Comparison of ENCODE assay signal across 11 cellular contexts in the genomic region with DNA sequence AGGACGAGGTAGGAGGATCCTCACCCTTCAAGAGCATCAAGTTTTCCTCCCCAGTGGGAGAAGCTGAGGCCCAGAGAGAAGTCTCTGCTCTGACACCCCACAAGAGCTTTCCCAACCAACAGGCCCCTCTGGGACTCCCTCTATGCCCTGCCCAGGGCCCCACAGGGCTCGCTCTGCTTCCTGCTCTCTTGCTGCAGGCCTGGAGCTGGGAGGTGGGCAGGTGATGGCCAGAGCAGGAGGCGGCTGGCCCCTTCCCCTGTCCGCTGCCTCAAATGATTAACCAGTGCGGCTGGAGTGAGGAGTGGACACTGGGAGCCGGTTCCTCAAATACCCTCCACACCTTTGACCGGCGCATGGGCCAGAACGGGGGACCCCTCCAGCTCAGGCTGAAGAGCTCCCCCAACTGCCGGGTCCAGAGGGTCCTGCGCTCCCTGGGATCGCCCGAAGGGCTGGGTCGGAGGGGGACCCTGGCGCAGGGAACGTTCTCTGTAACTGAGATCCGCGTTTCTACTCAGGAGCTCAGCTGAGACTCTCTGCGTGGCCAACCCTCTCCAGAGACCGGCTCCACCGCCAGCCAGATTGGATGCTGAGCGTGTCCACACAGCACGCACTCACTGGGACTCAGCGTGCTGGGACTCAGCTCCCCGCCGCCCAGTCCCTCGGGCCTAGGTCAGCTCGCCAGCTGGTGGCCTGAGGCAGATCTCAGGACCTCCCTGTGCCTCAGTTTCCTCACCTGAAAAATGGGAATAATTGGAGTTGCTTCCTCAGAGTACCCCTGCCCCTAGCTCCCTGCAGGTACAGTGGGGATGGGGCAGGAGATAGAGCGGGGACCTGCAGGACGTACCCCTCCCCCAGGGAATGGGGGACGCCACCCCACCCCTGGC. TPM values are rescaled to one million over a fixed set of nuclear protein-coding genes. Genes with fewer than 3 reads are reported as not detected.
DNase-seq lines count a peak whose midpoint lies in the region; ATAC-seq and TF ChIP-seq lines count a peak whose summit lies in the region.
"Had no signal": no experiment of that assay in that cellular context is flagged by ENCODE, and none has a peak within 500 bp of the region (broad histone marks: within the 10 kb centered on the region; RNA-seq: fewer than 3 reads in every experiment).

No MANE protein-coding gene starts in this region.

- H3K27ac Mint-ChIP-seq in Caco-2 (ENCODE audit: unreplicated experiment) = no peak overlapping the region
- no peak overlapping the region for H3K27ac Mint-ChIP-seq in activated T-helper 17 cell treated with anti-CD3 and anti-CD28 coated beads, Interleukin-2, amount 50 U/mL, for 72 hours
- H3K27ac Mint-ChIP-seq in CD8-positive, alpha-beta memory T cell = peak overlapping the region in 2 of 8 donors; percentile 33 to 34

- no peaks in the 10 kb centered on the region for H3K9me3 ChIP-seq in Caco-2
- no peaks in the 10 kb centered on the region for H3K9me3 ChIP-seq in CD8-positive, alpha-beta memory T cell (ENCODE audit: low read length)

- POLR2A ChIA-PET in Caco-2 (lab: Charles Lee) = interaction anchor here (0.6 kb wide), 1 partner anchor 154 kb away, joined by 4 read pairs; no protein-coding TSS in a partner anchor
- POLR2A ChIA-PET in CD8-positive, alpha-beta memory T cell (lab: Charles Lee) = no interaction called here

- DNase-seq in Caco-2 (peak; percentile 47 to 71), HK-2 (ENCODE audit: unreplicated experiment) (peak; percentile 47), left lobe of liver (ENCODE audit: low spot score) (no peak)
- no peak for DNase-seq in CD8-positive, alpha-beta memory T cell
- DNase-seq in stimulated activated CD4-positive, alpha-beta T cell treated with anti-CD3 and anti-CD28 coated beads, Interleukin-2, amount 100 ng/mL, for 24 hours = no peak
- DNase-seq: NCI-H1105 treated with DMSO at 0.1 percent for 48 hours, SIG-M5 had no signal

- no peak overlapping the region for H3K4me3 ChIP-seq in Caco-2 (ENCODE audit: low read depth, low read length)
- no peak overlapping the region for H3K4me3 ChIP-seq in CD8-positive, alpha-beta memory T cell (ENCODE audit: low read length)

- H3K36me3 Mint-ChIP-seq in Caco-2 (ENCODE audit: insufficient read depth, unreplicated experiment) = peaks cover 6% of the 10 kb centered on the region
- H3K36me3 Mint-ChIP-seq in activated T-helper 17 cell treated with anti-CD3 and anti-CD28 coated beads, Interleukin-2, amount 50 U/mL, for 72 hours (ENCODE audit: low read depth) = no peaks in the 10 kb centered on the region
- H3K36me3 Mint-ChIP-seq in CD8-positive, alpha-beta memory T cell = no peaks in the 10 kb centered on the region

- intact Hi-C loops in Caco-2 (cut with micrococcal nuclease; ENCODE audit: unreplicated experiment) = no loop called here

- H3K27me3 ChIP-seq in Caco-2 (replicated peaks; ENCODE audit: control insufficient read depth, insufficient read depth, low read length) = peaks cover 12% of the 10 kb centered on the region
- peaks cover 57% of the 10 kb centered on the region for H3K27me3 ChIP-seq in CD8-positive, alpha-beta memory T cell (ENCODE audit: insufficient read depth, low read length, poor library complexity, severe bottlenecking)

- peaks cover 10% of the 10 kb centered on the region for H3K27me3 Mint-ChIP-seq in Caco-2 (ENCODE audit: insufficient read depth, unreplicated experiment)
- peaks cover 20% of the 10 kb centered on the region for H3K27me3 Mint-ChIP-seq in activated T-helper 17 cell treated with anti-CD3 and anti-CD28 coated beads, Interleukin-2, amount 50 U/mL, for 72 hours
- peaks cover 30 to 44% of the 10 kb centered on the region in 2 donors for H3K27me3 Mint-ChIP-seq in CD8-positive, alpha-beta memory T cell

- no peaks in the 10 kb centered on the region for H3K9me3 Mint-ChIP-seq in Caco-2 (ENCODE audit: unreplicated experiment)
- H3K9me3 Mint-ChIP-seq in activated T-helper 17 cell treated with anti-CD3 and anti-CD28 coated beads, Interleukin-2, amount 50 U/mL, for 72 hours = no peaks in the 10 kb centered on the region
- H3K9me3 Mint-ChIP-seq in CD8-positive, alpha-beta memory T cell = peaks cover 0 to under 1% (median 0%) of the 10 kb centered on the region in 5 donors
- H3K9me3 Mint-ChIP-seq: central memory CD8-positive, alpha-beta T cell had no signal

- no peaks in the 10 kb centered on the region for H3K4me1 Mint-ChIP-seq in Caco-2 (ENCODE audit: low read depth, unreplicated experiment)
- peaks cover 6% of the 10 kb centered on the region for H3K4me1 Mint-ChIP-seq in activated T-helper 17 cell treated with anti-CD3 and anti-CD28 coated beads, Interleukin-2, amount 50 U/mL, for 72 hours
- H3K4me1 Mint-ChIP-seq in CD8-positive, alpha-beta memory T cell = peaks cover 11 to 18% (median 11%) of the 10 kb centered on the region in 3 donors

- H3K4me3 Mint-ChIP-seq in Caco-2 (ENCODE audit: unreplicated experiment) = no peak overlapping the region
- H3K4me3 Mint-ChIP-seq in activated T-helper 17 cell treated with anti-CD3 and anti-CD28 coated beads, Interleukin-2, amount 50 U/mL, for 72 hours = no peak overlapping the region
- H3K4me3 Mint-ChIP-seq in CD8-positive, alpha-beta memory T cell = no peak overlapping the region

- H3K27ac ChIP-seq in CD8-positive, alpha-beta memory T cell (ENCODE audit: low read depth, low read length) = no peak overlapping the region

- H3K4me1 ChIP-seq in Caco-2 = peaks cover 26% of the 10 kb centered on the region
- H3K4me1 ChIP-seq in CD8-positive, alpha-beta memory T cell (ENCODE audit: insufficient read depth, low read length) = peaks cover 31% of the 10 kb centered on the region

- peak; percentile 33 for ATAC-seq in activated T-helper 17 cell treated with anti-CD3 and anti-CD28 coated beads, Interleukin-2, amount 50 U/mL, for 72 hours (replicated peaks)
- peak; percentile 26 for ATAC-seq in left lobe of liver
- ATAC-seq in GM21619 (IDR thresholded peaks at IDR 0.05; ENCODE audit: unreplicated experiment) = no peak
- ATAC-seq in HG02852 (IDR thresholded peaks at IDR 0.05; ENCODE audit: unreplicated experiment) = no peak

- no peak for TF ChIP-seq CTCF in Caco-2 (IDR thresholded peaks at IDR 0.05; ENCODE audit: insufficient read depth in 1 of 2, low read depth in 1 of 2, low read length in 1 of 2, severe bottlenecking in 1 of 2, unreplicated experiment in 1 of 2)

- BruUV-seq in Caco-2 (replicated peaks; lab: Mats Ljungman, UMichigan) = no TSS peak

- no peaks in the 10 kb centered on the region for H3K36me3 ChIP-seq in Caco-2 (ENCODE audit: control insufficient read depth, insufficient read depth, low read length)
- H3K36me3 ChIP-seq in CD8-positive, alpha-beta memory T cell (ENCODE audit: insufficient read depth, low read length) = no peaks in the 10 kb centered on the region

- CTCF ChIA-PET in Caco-2 (lab: Charles Lee) = interaction anchor here (1.0 kb wide), 3 partner anchors 35 to 200 kb away, joined by 3 to 4 read pairs (median 3); no protein-coding TSS in a partner anchor
- CTCF ChIA-PET in CD8-positive, alpha-beta memory T cell (lab: Charles Lee) = interaction anchor here (0.6 kb wide), 1 partner anchor 79 kb away, joined by 3 read pairs; no protein-coding TSS in a partner anchor

RNA-seq across cellular contexts. Expression of gene ONECUT3, which starts 6.7 kb away (rescaled TPM):
- total RNA-seq in Caco-2 (2022) (not detected in 2 replicates), left lobe of liver (0.03 TPM)
- total RNA-seq in activated T-helper 17 cell treated with anti-CD3 and anti-CD28 coated beads, Interleukin-2, amount 50 U/mL, for 72 hours = not detected
- not detected for total RNA-seq in CD8-positive, alpha-beta memory T cell
- not detected for polyA plus RNA-seq in CD8-positive, alpha-beta memory T cell

Comparison
In these comparisons a context has a peak if more than half of its experiments do, and no peak if none do; other contexts are left out.
1. DNase-seq: peak in Caco-2 (2 of 2) and HK-2 (single experiment); none in left lobe of liver (single experiment), CD8-positive, alpha-beta memory T cell (0 of 5) and stimulated activated CD4-positive, alpha-beta T cell treated with anti-CD3 and anti-CD28 coated beads, Interleukin-2, amount 100 ng/mL, for 24 hours (0 of 2).
2. ATAC-seq: peak in activated T-helper 17 cell treated with anti-CD3 and anti-CD28 coated beads, Interleukin-2, amount 50 U/mL, for 72 hours (single experiment) and left lobe of liver (single experiment); none in GM21619 (single experiment) and HG02852 (single experiment).